Comparison of ENCODE assay signal across 24 cellular contexts in the genomic region with DNA sequence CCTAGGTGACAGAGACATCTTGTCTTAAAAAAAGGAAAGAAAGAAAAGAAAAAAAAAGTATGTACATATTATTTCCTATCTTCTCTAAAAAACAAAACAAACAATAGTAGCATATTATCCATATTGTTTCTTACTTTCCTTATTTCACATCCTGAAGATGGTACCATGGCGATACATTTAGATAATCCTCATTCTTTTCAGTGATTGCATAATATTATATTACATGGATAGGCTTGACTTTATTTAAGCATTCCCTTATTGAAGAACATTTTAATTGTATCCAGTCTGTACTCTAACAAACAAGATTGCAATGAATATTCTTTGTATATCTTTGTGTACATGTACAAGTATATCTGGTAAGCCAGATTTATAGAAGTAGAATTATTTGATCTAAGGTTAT.
"Had no signal": no experiment of that assay in that cellular context is flagged by ENCODE, and none has a peak within 500 bp of the region (broad histone marks: within the 10 kb centered on the region; RNA-seq: fewer than 3 reads in every experiment).

No MANE protein-coding gene starts in this region.

- H3K36me3 ChIP-seq: esophagus muscularis mucosa, gastroesophageal sphincter, heart left ventricle, left ventricle myocardium inferior, lower lobe of right lung had no signal

- H3K79me2 ChIP-seq: hepatocyte had no signal

- FAIRE-seq: colon, frontal cortex, kidney had no signal

- H3K4me1 ChIP-seq: esophagus muscularis mucosa, gastroesophageal sphincter, lower lobe of right lung had no signal

- H3K27me3 ChIP-seq: dorsolateral prefrontal cortex, esophagus muscularis mucosa, foreskin keratinocyte, gastroesophageal sphincter, heart left ventricle, hepatocyte had no signal

- H3K9me3 ChIP-seq: esophagus muscularis mucosa, gastroesophageal sphincter, left ventricle myocardium inferior, lower lobe of right lung, mucosa of descending colon had no signal

- H3K27ac ChIP-seq: coronary artery, dorsolateral prefrontal cortex, esophagus muscularis mucosa, foreskin keratinocyte, gastroesophageal sphincter, heart left ventricle, hepatocyte, left ventricle myocardium inferior, lower lobe of right lung had no signal

- DNase-seq: dermis blood vessel endothelial cell; dorsolateral prefrontal cortex; effector CD4-positive, alpha-beta T cell; effector memory CD4-positive, alpha-beta T cell; foreskin keratinocyte; heart left ventricle; hypothalamus; immature natural killer cell; islet precursor cell; kidney glomerular epithelial cell; left colon; left ventricle myocardium inferior; lower lobe of right lung; mesenchymal stem cell; mucosa of descending colon; naive B cell had no signal

- H3K4me3 ChIP-seq: coronary artery, dorsolateral prefrontal cortex, esophagus muscularis mucosa, gastroesophageal sphincter, heart left ventricle, hepatocyte, left ventricle myocardium inferior, lower lobe of right lung, mucosa of descending colon had no signal

- H3K4me2 ChIP-seq: hepatocyte had no signal

- H2AFZ ChIP-seq: hepatocyte had no signal

- ATAC-seq: foreskin keratinocyte, gastroesophageal sphincter, heart left ventricle, left colon, left lobe of liver, lower lobe of right lung, mucosa of descending colon had no signal
